Comparison of ENCODE assay signal across 8 cellular contexts in genomic region chr1:38815903-38816627, GRCh38. TPM values are rescaled to one million over a fixed set of nuclear protein-coding genes. Genes with fewer than 3 reads are reported as not detected.
A peak's percentile ranks its signal among the peaks of the same experiment; 100 is the strongest.
DNase-seq lines count a peak whose midpoint lies in the region; ATAC-seq, FAIRE-seq and TF ChIP-seq lines count a peak whose summit lies in the region.

No MANE protein-coding gene starts in this region.

- ATAC-seq in GM21447 (IDR thresholded peaks at IDR 0.05; ENCODE audit: unreplicated experiment) (peak; percentile 82), left lobe of liver (no peak), HG02981 (IDR thresholded peaks at IDR 0.05; ENCODE audit: unreplicated experiment) (no peak)

- H3K36me3 Mint-ChIP-seq in activated naive CD8-positive, alpha-beta T cell = peaks cover 3% of the 10 kb centered on the region

- peak; percentile 46 for DNase-seq in GM12892 (ENCODE audit: insufficient read length)
- DNase-seq in Jurkat, Clone E6-1 (ENCODE audit: low read depth, low spot score) = peak; percentile 17
- DNase-seq in left lobe of liver (ENCODE audit: low spot score) = no peak
- no peak for DNase-seq in brain microvascular endothelial cell
- no peak for DNase-seq in SIG-M5 (lab: John Stamatoyannopoulos, UW)

- no peak overlapping the region for H3K4me3 ChIP-seq in Jurkat, Clone E6-1 (ENCODE audit: low read length)
- H3K4me3 ChIP-seq in brain microvascular endothelial cell (ENCODE audit: low read depth, low read length) = no peak overlapping the region

- peaks cover 53% of the 10 kb centered on the region for H3K27me3 ChIP-seq in brain microvascular endothelial cell (replicated peaks)

- H3K4me1 Mint-ChIP-seq in activated naive CD8-positive, alpha-beta T cell (ENCODE audit: low read depth) = peaks cover 14% of the 10 kb centered on the region

- TF ChIP-seq CTCF in brain microvascular endothelial cell (IDR thresholded peaks at IDR 0.05; ENCODE audit: low read depth, low read length, missing control alignments) = no peak

- H3K27me3 Mint-ChIP-seq in activated naive CD8-positive, alpha-beta T cell = peaks cover 41% of the 10 kb centered on the region

- H3K27ac Mint-ChIP-seq in activated naive CD8-positive, alpha-beta T cell = no peak overlapping the region

- no peaks in the 10 kb centered on the region for H3K36me3 ChIP-seq in brain microvascular endothelial cell (replicated peaks)

- H3K27ac ChIP-seq in brain microvascular endothelial cell = no peak overlapping the region

- peak overlapping the region; percentile 58 for H3K4me3 Mint-ChIP-seq in activated naive CD8-positive, alpha-beta T cell

- peak; percentile 66 for FAIRE-seq in GM12892 (lab: Jason Lieb, UNC)

- no peak for TF ChIP-seq POLR2A in GM12892 (IDR thresholded peaks at IDR 0.05; ENCODE audit: low read depth, low read length)

- in situ Hi-C loops in brain microvascular endothelial cell (cut with HindIII; ENCODE audit: low pct_ligation_motif_present, low sequenced_read_pairs) = loop anchor here (25.0 kb wide), 1 partner anchor 779 kb away; the partner anchor contains the start of gene POU3F1

- H3K9me3 Mint-ChIP-seq in activated naive CD8-positive, alpha-beta T cell (ENCODE audit: low read depth) = no peaks in the 10 kb centered on the region

RNA-seq across cellular contexts. Expression of gene RRAGC, which starts 43.5 kb away (rescaled TPM):
- 19.4 TPM for polyA plus RNA-seq in GM12892 (2012; ENCODE audit: missing spikeins)
- 16.3 TPM for polyA plus RNA-seq in Jurkat, Clone E6-1 (2012; ENCODE audit: insufficient read depth, insufficient read length)
- 6.9 TPM for total RNA-seq in left lobe of liver

RNA-seq across cellular contexts. Expression of gene MYCBP, which starts 57.1 kb away (rescaled TPM):
- 25.3 TPM for polyA plus RNA-seq in GM12892 (2012; ENCODE audit: missing spikeins)
- 77.5 TPM for polyA plus RNA-seq in Jurkat, Clone E6-1 (2012; ENCODE audit: insufficient read depth, insufficient read length)
- total RNA-seq in left lobe of liver = 10.9 TPM

Comparison
In these comparisons a context has a peak if more than half of its experiments do, and no peak if none do; other contexts are left out.
1. DNase-seq: peak in GM12892 (single experiment) and Jurkat, Clone E6-1 (single experiment); none in left lobe of liver (single experiment), brain microvascular endothelial cell (single experiment) and SIG-M5 (single experiment).